ENCODE assay signal across 11 cellular contexts in genomic region chr10:97689637-97690036, GRCh38. TPM values are rescaled to one million over a fixed set of nuclear protein-coding genes. Genes with fewer than 3 reads are reported as not detected.
DNase-seq lines count a peak whose midpoint lies in the region; ATAC-seq, FAIRE-seq and TF ChIP-seq lines count a peak whose summit lies in the region.
"Had no signal": no experiment of that assay in that cellular context is flagged by ENCODE, and none has a peak within 500 bp of the region (broad histone marks: within the 10 kb centered on the region; RNA-seq: fewer than 3 reads in every experiment).

No MANE protein-coding gene starts in this region.

- no peak overlapping the region for H3K27ac Mint-ChIP-seq in activated T-helper 1 cell treated with anti-CD3 and anti-CD28 coated beads, Interleukin-12 subunit alpha, Interleukin-12 subunit beta, Interleukin-2, Interleukin-4 antibody, amounts not matched to agents 30 ng/mL and 10 ng/mL and 1 ng/mL, durations not matched to agents 14 hours and 24 hours and 36 hours
- H3K27ac Mint-ChIP-seq: activated naive CD8-positive, alpha-beta T cell treated with anti-CD3 and anti-CD28 coated beads for 36 hours; T-helper 1 cell treated with Interleukin-12 subunit alpha and Interleukin-12 subunit beta and Interleukin-4 antibody, amounts not matched to agents 30 μg/mL and 1 μg/mL, for 36 hours had no signal

- no peaks in the 10 kb centered on the region for H3K36me3 ChIP-seq in breast epithelium

- peaks cover 15% of the 10 kb centered on the region for H3K27me3 Mint-ChIP-seq in activated T-helper 1 cell treated with anti-CD3 and anti-CD28 coated beads, Interleukin-12 subunit alpha, Interleukin-12 subunit beta, Interleukin-2, Interleukin-4 antibody, amounts not matched to agents 30 ng/mL and 10 ng/mL and 1 ng/mL, durations not matched to agents 14 hours and 24 hours and 36 hours (ENCODE audit: insufficient read depth)
- H3K27me3 Mint-ChIP-seq: activated naive CD8-positive, alpha-beta T cell treated with anti-CD3 and anti-CD28 coated beads for 36 hours had no signal

- no peak overlapping the region for H3K4me3 ChIP-seq in AG09309 (ENCODE audit: control insufficient read depth, low read depth, low read length)
- no peak overlapping the region for H3K4me3 ChIP-seq in breast epithelium

- DNase-seq in AG09309 (ENCODE audit: low read depth) (peak; percentile 97), LoVo (ENCODE audit: low spot score) (peak; percentile 52), breast epithelium (ENCODE audit: low spot score in 2 of 2) (no peak), myocyte (ENCODE audit: low read depth) (peak; percentile 99), medulla oblongata (ENCODE audit: extremely low spot score) (no peak), D721Med (ENCODE audit: insufficient read length, low spot score) (no peak)
- no peak for DNase-seq in activated T-helper 1 cell treated with anti-CD3 and anti-CD28 coated beads, Interleukin-12 subunit alpha, Interleukin-12 subunit beta, Interleukin-2, Interleukin-4 antibody, amounts not matched to agents 30 ng/mL and 10 ng/mL and 1 ng/mL, durations not matched to agents 14 hours and 24 hours and 36 hours (ENCODE audit: low spot score)
- DNase-seq: activated naive CD8-positive, alpha-beta T cell treated with anti-CD3 and anti-CD28 coated beads for 36 hours; stimulated activated CD4-positive, alpha-beta T cell treated with anti-CD3 and anti-CD28 coated beads, Interleukin-15, amount 100 ng/mL, for 24 hours had no signal

- ATAC-seq in HG02938 (IDR thresholded peaks at IDR 0.05; ENCODE audit: unreplicated experiment): no peak

- peak overlapping the region; percentile 54 to 97 for H3K27ac ChIP-seq in breast epithelium

- no peak for TF ChIP-seq CTCF in AG09309 (IDR thresholded peaks at IDR 0.05; ENCODE audit: control insufficient read depth, insufficient read depth, low read depth, low read length, missing control alignments)
- TF ChIP-seq CTCF in breast epithelium (IDR thresholded peaks at IDR 0.05): no peak
- TF ChIP-seq CTCF in D721Med (IDR thresholded peaks at IDR 0.05; ENCODE audit: insufficient read depth, missing control alignments): no peak

- peaks cover 2 to 9% of the 10 kb centered on the region in 2 donors for H3K4me1 ChIP-seq in breast epithelium

- no peak for TF ChIP-seq POLR2A in breast epithelium (IDR thresholded peaks at IDR 0.05)

- no peak overlapping the region for H3K4me3 Mint-ChIP-seq in activated T-helper 1 cell treated with anti-CD3 and anti-CD28 coated beads, Interleukin-12 subunit alpha, Interleukin-12 subunit beta, Interleukin-2, Interleukin-4 antibody, amounts not matched to agents 30 ng/mL and 10 ng/mL and 1 ng/mL, durations not matched to agents 14 hours and 24 hours and 36 hours
- H3K4me3 Mint-ChIP-seq: activated naive CD8-positive, alpha-beta T cell treated with anti-CD3 and anti-CD28 coated beads for 36 hours; T-helper 1 cell treated with Interleukin-12 subunit alpha and Interleukin-12 subunit beta and Interleukin-4 antibody, amounts not matched to agents 30 μg/mL and 1 μg/mL, for 36 hours had no signal

- intact Hi-C loops in breast epithelium (cut with DNase I; ENCODE audit: low total_unique reads): no loop called here
- intact Hi-C loops in activated T-helper 1 cell treated with anti-CD3 and anti-CD28 coated beads, Interleukin-12 subunit alpha, Interleukin-12 subunit beta, Interleukin-2, Interleukin-4 antibody, amounts not matched to agents 30 ng/mL and 10 ng/mL and 1 ng/mL, durations not matched to agents 14 hours and 24 hours and 36 hours (cut with micrococcal nuclease): no loop called here

- H3K36me3 Mint-ChIP-seq in activated T-helper 1 cell treated with anti-CD3 and anti-CD28 coated beads, Interleukin-12 subunit alpha, Interleukin-12 subunit beta, Interleukin-2, Interleukin-4 antibody, amounts not matched to agents 30 ng/mL and 10 ng/mL and 1 ng/mL, durations not matched to agents 14 hours and 24 hours and 36 hours (ENCODE audit: low read depth): no peaks in the 10 kb centered on the region
- H3K36me3 Mint-ChIP-seq: activated naive CD8-positive, alpha-beta T cell treated with anti-CD3 and anti-CD28 coated beads for 36 hours had no signal

- no peaks in the 10 kb centered on the region for H3K9me3 Mint-ChIP-seq in activated T-helper 1 cell treated with anti-CD3 and anti-CD28 coated beads, Interleukin-12 subunit alpha, Interleukin-12 subunit beta, Interleukin-2, Interleukin-4 antibody, amounts not matched to agents 30 ng/mL and 10 ng/mL and 1 ng/mL, durations not matched to agents 14 hours and 24 hours and 36 hours
- H3K9me3 Mint-ChIP-seq: activated naive CD8-positive, alpha-beta T cell treated with anti-CD3 and anti-CD28 coated beads for 36 hours; T-helper 1 cell treated with Interleukin-12 subunit alpha and Interleukin-12 subunit beta and Interleukin-4 antibody, amounts not matched to agents 30 μg/mL and 1 μg/mL, for 36 hours had no signal

- H3K27me3 ChIP-seq in breast epithelium: no peaks in the 10 kb centered on the region

- peaks cover 14% of the 10 kb centered on the region for H3K4me1 Mint-ChIP-seq in activated T-helper 1 cell treated with anti-CD3 and anti-CD28 coated beads, Interleukin-12 subunit alpha, Interleukin-12 subunit beta, Interleukin-2, Interleukin-4 antibody, amounts not matched to agents 30 ng/mL and 10 ng/mL and 1 ng/mL, durations not matched to agents 14 hours and 24 hours and 36 hours (ENCODE audit: low read depth)

- no peak for FAIRE-seq in D721Med (lab: Jason Lieb, UNC)

- H3K9me3 ChIP-seq in breast epithelium: peaks cover 0 to 7% of the 10 kb centered on the region in 2 donors

RNA-seq across cellular contexts. Expression of gene AVPI1, which starts 2.6 kb away (rescaled TPM):
- total RNA-seq in breast epithelium: 10 to 100 TPM; 23.9 to 42.4 (median 39.0) TPM
- total RNA-seq in myocyte: 30.9 and 56.8 TPM in 2 replicates
- 21.5 TPM for polyA plus RNA-seq in myocyte (2012)
- total RNA-seq in activated T-helper 1 cell treated with anti-CD3 and anti-CD28 coated beads, Interleukin-12 subunit alpha, Interleukin-12 subunit beta, Interleukin-2, Interleukin-4 antibody, amounts not matched to agents 30 ng/mL and 10 ng/mL and 1 ng/mL, durations not matched to agents 14 hours and 24 hours and 36 hours: 0.66 and 0.93 TPM in 2 replicates

RNA-seq across cellular contexts. Expression of gene MARVELD1, which starts 23.9 kb away (rescaled TPM):
- 10 to 100 TPM; 13.4 to 19.8 (median 16.2) TPM for total RNA-seq in breast epithelium
- total RNA-seq in myocyte: 31.3 and 37.2 TPM in 2 replicates
- 88.9 TPM for polyA plus RNA-seq in myocyte (2012)
- total RNA-seq in activated T-helper 1 cell treated with anti-CD3 and anti-CD28 coated beads, Interleukin-12 subunit alpha, Interleukin-12 subunit beta, Interleukin-2, Interleukin-4 antibody, amounts not matched to agents 30 ng/mL and 10 ng/mL and 1 ng/mL, durations not matched to agents 14 hours and 24 hours and 36 hours: 3.0 and 3.4 TPM in 2 replicates

RNA-seq across cellular contexts. Expression of gene ZFYVE27, which starts 47.3 kb away (rescaled TPM):
- 10 to 100 TPM; 26.9 to 37.6 (median 29.2) TPM for total RNA-seq in breast epithelium
- total RNA-seq in myocyte: 25.5 and 30.5 TPM in 2 replicates
- polyA plus RNA-seq in myocyte (2012): 33.5 TPM
- total RNA-seq in activated T-helper 1 cell treated with anti-CD3 and anti-CD28 coated beads, Interleukin-12 subunit alpha, Interleukin-12 subunit beta, Interleukin-2, Interleukin-4 antibody, amounts not matched to agents 30 ng/mL and 10 ng/mL and 1 ng/mL, durations not matched to agents 14 hours and 24 hours and 36 hours: 41.7 and 42.5 TPM in 2 replicates

RNA-seq across cellular contexts. Expression of gene PI4K2A, which starts 49.2 kb away (rescaled TPM):
- total RNA-seq in breast epithelium (10 to 100 TPM; 18.0 to 24.8 (median 21.5) TPM), myocyte (32.2 and 33.7 TPM in 2 replicates)
- 38.8 TPM for polyA plus RNA-seq in myocyte (2012)
- total RNA-seq in activated T-helper 1 cell treated with anti-CD3 and anti-CD28 coated beads, Interleukin-12 subunit alpha, Interleukin-12 subunit beta, Interleukin-2, Interleukin-4 antibody, amounts not matched to agents 30 ng/mL and 10 ng/mL and 1 ng/mL, durations not matched to agents 14 hours and 24 hours and 36 hours: 19.3 and 19.7 TPM in 2 replicates

RNA-seq across cellular contexts. Expression of gene MORN4, which starts 56.3 kb away (rescaled TPM):
- 1 to 10 TPM; 3.5 to 9.4 (median 6.9) TPM for total RNA-seq in breast epithelium
- 4.9 and 5.9 TPM in 2 replicates for total RNA-seq in myocyte
- 25.2 TPM for polyA plus RNA-seq in myocyte (2012)
- 1.9 TPM in 2 replicates for total RNA-seq in activated T-helper 1 cell treated with anti-CD3 and anti-CD28 coated beads, Interleukin-12 subunit alpha, Interleukin-12 subunit beta, Interleukin-2, Interleukin-4 antibody, amounts not matched to agents 30 ng/mL and 10 ng/mL and 1 ng/mL, durations not matched to agents 14 hours and 24 hours and 36 hours

Comparison
In these comparisons a context has a peak if more than half of its experiments do, and no peak if none do; other contexts are left out.
1. DNase-seq: peak in AG09309 (single experiment), LoVo (single experiment) and myocyte (single experiment); none in breast epithelium (0 of 2), medulla oblongata (single experiment), activated T-helper 1 cell treated with anti-CD3 and anti-CD28 coated beads, Interleukin-12 subunit alpha, Interleukin-12 subunit beta, Interleukin-2, Interleukin-4 antibody, amounts not matched to agents 30 ng/mL and 10 ng/mL and 1 ng/mL, durations not matched to agents 14 hours and 24 hours and 36 hours (single experiment) and D721Med (single experiment).
2. RNA of gene AVPI1, which starts 2.6 kb away (total RNA-seq): 30.9 to 56.8 TPM in myocyte and 23.9 to 42.4 TPM in breast epithelium; 0.66 to 0.93 TPM in activated T-helper 1 cell treated with anti-CD3 and anti-CD28 coated beads, Interleukin-12 subunit alpha, Interleukin-12 subunit beta, Interleukin-2, Interleukin-4 antibody, amounts not matched to agents 30 ng/mL and 10 ng/mL and 1 ng/mL, durations not matched to agents 14 hours and 24 hours and 36 hours; every median in the first group is over 10 times any median in the second.